Comparison of ENCODE assay signal across 8 cellular contexts in the genomic region with DNA sequence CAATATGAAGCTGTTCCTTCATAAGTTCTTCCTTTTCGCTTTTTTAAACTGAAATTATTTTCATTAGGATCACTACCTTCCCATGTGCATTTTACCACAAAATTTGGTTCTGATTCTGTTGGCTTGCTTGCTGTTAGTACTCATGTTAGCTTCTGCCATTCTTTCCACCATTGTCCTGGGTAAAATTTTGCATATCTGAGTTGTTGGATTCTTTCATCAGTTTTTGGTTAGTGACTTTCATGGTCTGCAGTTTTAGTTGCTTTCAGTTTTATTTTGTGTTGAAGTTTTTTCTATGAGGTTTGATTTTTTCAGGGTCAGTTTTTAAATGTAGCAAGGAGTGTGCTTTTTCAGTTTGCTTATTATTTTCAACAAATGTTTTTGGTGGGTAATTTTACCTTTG.
DNase-seq lines count a peak whose midpoint lies in the region; ATAC-seq, FAIRE-seq and TF ChIP-seq lines count a peak whose summit lies in the region.
"Had no signal": no experiment of that assay in that cellular context is flagged by ENCODE, and none has a peak within 500 bp of the region (broad histone marks: within the 10 kb centered on the region; RNA-seq: fewer than 3 reads in every experiment).

No MANE protein-coding gene starts in this region.

- H3K27ac ChIP-seq in fibroblast of lung (ENCODE audit: insufficient read depth, low read length), result peak overlapping the region; percentile 85

- POLR2A ChIA-PET in T-cell (lab: Charles Lee), result no interaction called here

- H3K36me3 Mint-ChIP-seq in T-cell, result peaks cover 11% of the 10 kb centered on the region
- H3K36me3 Mint-ChIP-seq in stimulated activated effector memory CD8-positive, alpha-beta T cell treated with anti-CD3 and anti-CD28 coated beads, Interleukin-12 subunit alpha, Interleukin-12 subunit beta, amount 100 ng/mL, for 72 hours, result peaks cover 31% of the 10 kb centered on the region

- H3K27me3 ChIP-seq in fibroblast of lung (ENCODE audit: control insufficient read depth, insufficient read depth, low read length), result no peaks in the 10 kb centered on the region

- H3K4me3 ChIP-seq in fibroblast of lung (replicated peaks in 1 of 4; ENCODE audit: control extremely low read depth in 1 of 4, insufficient read depth in 1 of 4, low read depth in 3 of 4, low read length in 4 of 4), result peak overlapping the region; percentile 14 to 49 (median 28)

- no peaks in the 10 kb centered on the region for H3K27me3 Mint-ChIP-seq in T-cell

- peaks cover 4% of the 10 kb centered on the region for H3K36me3 ChIP-seq in fibroblast of lung (ENCODE audit: control insufficient read depth, insufficient read depth, low read length)

- no peaks in the 10 kb centered on the region for H3K9me3 ChIP-seq in fibroblast of lung (ENCODE audit: control insufficient read depth, insufficient read depth, low read depth, low read length)

- H4K20me1 ChIP-seq in fibroblast of lung (ENCODE audit: control insufficient read depth, extremely low read depth, insufficient read depth, low read length), result no peaks in the 10 kb centered on the region

- no peak overlapping the region for H2AFZ ChIP-seq in fibroblast of lung (ENCODE audit: low read length)

- ATAC-seq in T-cell (replicated peaks in 1 of 4) (no peak), GM19035 (IDR thresholded peaks at IDR 0.05; ENCODE audit: unreplicated experiment) (no peak)
- no peak for ATAC-seq in stimulated activated effector memory CD8-positive, alpha-beta T cell treated with anti-CD3 and anti-CD28 coated beads, Interleukin-12 subunit alpha, Interleukin-12 subunit beta, amount 100 ng/mL, for 72 hours

- H3K79me2 ChIP-seq in fibroblast of lung (ENCODE audit: control insufficient read depth, insufficient read depth, low read length), result peaks cover 96% of the 10 kb centered on the region

- no peaks in the 10 kb centered on the region for H3K9me3 Mint-ChIP-seq in T-cell
- no peaks in the 10 kb centered on the region for H3K9me3 Mint-ChIP-seq in stimulated activated effector memory CD8-positive, alpha-beta T cell treated with anti-CD3 and anti-CD28 coated beads, Interleukin-12 subunit alpha, Interleukin-12 subunit beta, amount 100 ng/mL, for 72 hours

- peak overlapping the region; percentile 77 for H3K4me2 ChIP-seq in fibroblast of lung (ENCODE audit: extremely low read depth, insufficient read depth, low read length)

- H3K4me1 Mint-ChIP-seq in T-cell, result peaks cover 81 to 98% (median 93%) of the 10 kb centered on the region in 3 donors
- H3K4me1 Mint-ChIP-seq in stimulated activated effector memory CD8-positive, alpha-beta T cell treated with anti-CD3 and anti-CD28 coated beads, Interleukin-12 subunit alpha, Interleukin-12 subunit beta, amount 100 ng/mL, for 72 hours, result peaks cover 93% of the 10 kb centered on the region

- TF ChIP-seq CTCF in fibroblast of lung (conservative IDR thresholded peaks at IDR 0.05 in 1 of 2, IDR thresholded peaks at IDR 0.05 in 1 of 2; ENCODE audit: low read depth in 1 of 2, low read length in 2 of 2), result no peak

- FAIRE-seq in GM19239 (lab: Jason Lieb, UNC), result peak; percentile 79

- H3K9ac ChIP-seq in fibroblast of lung (ENCODE audit: insufficient read depth, low read length), result no peak overlapping the region

- H3K4me1 ChIP-seq in fibroblast of lung (ENCODE audit: control insufficient read depth, extremely low read depth, insufficient read depth, low read length), result peaks cover 80% of the 10 kb centered on the region

- H3K4me3 Mint-ChIP-seq in T-cell, result peak overlapping the region; percentile 4 to 41 (median 19)
- peak overlapping the region; percentile 96 for H3K4me3 Mint-ChIP-seq in stimulated activated effector memory CD8-positive, alpha-beta T cell treated with anti-CD3 and anti-CD28 coated beads, Interleukin-12 subunit alpha, Interleukin-12 subunit beta, amount 100 ng/mL, for 72 hours

- peak overlapping the region; percentile 85 to 86 for H3K27ac Mint-ChIP-seq in T-cell
- H3K27ac Mint-ChIP-seq in stimulated activated effector memory CD8-positive, alpha-beta T cell treated with anti-CD3 and anti-CD28 coated beads, Interleukin-12 subunit alpha, Interleukin-12 subunit beta, amount 100 ng/mL, for 72 hours, result peak overlapping the region; percentile 99

- DNase-seq in GM19239 (ENCODE audit: insufficient read length, low spot score), result no peak
- no peak for DNase-seq in T-cell
- DNase-seq in fibroblast of lung (ENCODE audit: low read depth in 2 of 2), result no peak
- no peak for DNase-seq in stimulated activated effector memory CD8-positive, alpha-beta T cell treated with anti-CD3 and anti-CD28 coated beads, Interleukin-12 subunit alpha, Interleukin-12 subunit beta, amount 100 ng/mL, for 72 hours (ENCODE audit: low spot score in 2 of 2)
- DNase-seq in stimulated activated CD4-positive, alpha-beta T cell treated with anti-CD3 and anti-CD28 coated beads, Interleukin-2, amount 100 ng/mL, for 24 hours, result no peak
- no peak for DNase-seq in effector CD8-positive, alpha-beta T cell (lab: John Stamatoyannopoulos, UW)
- DNase-seq: NCI-H1436 had no signal

- CTCF ChIA-PET in T-cell (lab: Charles Lee), result no interaction called here
